Comparison of ENCODE assay signal across 9 cellular contexts in genomic region chr5:59036274-59036961, GRCh38.
DNase-seq lines count a peak whose midpoint lies in the region; ATAC-seq and TF ChIP-seq lines count a peak whose summit lies in the region.
"Had no signal": no experiment of that assay in that cellular context is flagged by ENCODE, and none has a peak within 500 bp of the region (broad histone marks: within the 10 kb centered on the region; RNA-seq: fewer than 3 reads in every experiment).

No MANE protein-coding gene starts in this region.

- no peaks in the 10 kb centered on the region for H3K9me3 ChIP-seq in SJSA1 (replicated peaks)

- H3K36me3 ChIP-seq in SJSA1, result no peaks in the 10 kb centered on the region

- peaks cover 34% of the 10 kb centered on the region for H3K4me1 ChIP-seq in SJSA1 (replicated peaks)

- H3K4me3 Mint-ChIP-seq in neural crest cell, result peak overlapping the region; percentile 2

- no peaks in the 10 kb centered on the region for H3K36me3 Mint-ChIP-seq in neural crest cell (ENCODE audit: low read depth)

- DNase-seq in DMS 273 (lab: John Stamatoyannopoulos, UW; ENCODE audit: unreplicated experiment), result peak; percentile 44
- no peak for DNase-seq in DMS 273 treated with DMSO at 0.1 percent for 48 hours (lab: John Stamatoyannopoulos, UW)
- peak in 1 of 2 experiments; percentile 54 for DNase-seq in SJSA1 (ENCODE audit: low read depth in 1 of 2, low spot score in 2 of 2)
- peak; percentile 55 for DNase-seq in brain pericyte (ENCODE audit: low read depth, low spot score)
- no peak for DNase-seq in neural crest cell (ENCODE audit: low read depth, low spot score)
- DNase-seq in cerebellar cortex (ENCODE audit: low spot score), result no peak
- no peak for DNase-seq in NAMALWA (ENCODE audit: low spot score)

- H3K27me3 ChIP-seq in SJSA1 (replicated peaks), result 0 out of 2 replicates have a peak, but pooled peaks cover 4% of the 10 kb centered on the region

- no peak for ATAC-seq in GM21423 (IDR thresholded peaks at IDR 0.05; ENCODE audit: unreplicated experiment)

- H3K9me3 Mint-ChIP-seq in neural crest cell, result no peaks in the 10 kb centered on the region

- peaks cover 19% of the 10 kb centered on the region for H3K4me1 Mint-ChIP-seq in neural crest cell

- TF ChIP-seq CTCF in neural crest cell (conservative IDR thresholded peaks at IDR 0.05), result no peak

- H3K27ac ChIP-seq in SJSA1, result peak overlapping the region; percentile 55
- H3K27ac ChIP-seq: 22Rv1 had no signal

- H3K27ac Mint-ChIP-seq in neural crest cell (ENCODE audit: unreplicated experiment), result no peak overlapping the region

- peaks cover 33% of the 10 kb centered on the region for H3K27me3 Mint-ChIP-seq in neural crest cell (ENCODE audit: low read depth)

- H3K4me3 ChIP-seq in SJSA1, result no peak overlapping the region

Comparison
In these comparisons a context has a peak if more than half of its experiments do, and no peak if none do; other contexts are left out.
1. DNase-seq: peak in DMS 273 (single experiment) and brain pericyte (single experiment); none in DMS 273 treated with DMSO at 0.1 percent for 48 hours (single experiment), neural crest cell (single experiment), cerebellar cortex (single experiment) and NAMALWA (single experiment).